In the genomic region with DNA sequence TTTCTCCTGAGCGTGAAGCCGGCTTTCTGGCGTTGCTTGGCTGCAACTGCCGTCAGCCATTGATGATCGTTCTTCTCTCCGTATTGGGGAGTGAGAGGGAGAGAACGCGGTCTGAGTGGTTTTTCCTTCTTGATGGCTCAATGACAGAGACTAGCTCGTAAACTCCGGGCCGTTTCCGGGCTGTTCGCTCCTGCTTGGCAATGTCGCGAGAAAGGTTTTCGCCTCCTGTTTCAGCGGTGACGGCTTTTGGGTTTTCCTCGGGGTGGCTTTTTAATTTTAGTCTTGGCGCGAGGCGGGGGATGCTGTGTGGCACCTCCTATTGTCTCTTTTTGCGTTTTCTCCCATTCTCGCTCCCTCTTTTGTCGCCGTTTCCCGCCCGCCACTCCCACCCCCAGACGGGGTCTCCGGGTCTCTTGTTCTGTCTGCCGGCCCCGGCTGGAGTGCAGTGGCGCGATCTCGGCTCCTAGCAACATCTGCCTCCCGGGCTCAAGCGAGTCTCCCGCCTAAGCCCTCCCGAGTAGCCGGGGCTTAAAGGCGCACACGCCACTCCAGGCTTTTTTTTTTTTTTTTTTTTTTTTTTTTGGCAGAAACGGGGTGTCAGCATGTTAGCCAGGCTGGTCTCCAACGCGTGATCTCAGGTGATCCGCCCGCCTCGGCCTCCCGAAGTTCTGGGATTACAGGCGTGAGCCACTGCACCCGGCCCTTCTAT, we compare ENCODE assay signal across 8 cellular contexts. TPM values are rescaled to one million over a fixed set of nuclear protein-coding genes. Genes with fewer than 3 reads are reported as not detected.
A peak's percentile ranks its signal among the peaks of the same experiment; 100 is the strongest.
DNase-seq lines count a peak whose midpoint lies in the region; ATAC-seq and TF ChIP-seq lines count a peak whose summit lies in the region.
"Not testable (repeated sequence)": the region's sequence is repeated elsewhere in the genome, so short reads cannot be mapped to it uniquely, and the experiment has no call there.

No MANE protein-coding gene starts in this region.

- H3K4me3 ChIP-seq in CD8-positive, alpha-beta T cell (ENCODE audit: low read depth, low read length), result not testable (repeated sequence)
- peak overlapping the region in 2 of 4 donors; percentile 23 to 34 for H3K4me3 ChIP-seq in gastrocnemius medialis

- TSS peak; percentile 97 for BruUV-seq in MCF 10A (replicated peaks; lab: Mats Ljungman, UMichigan)

- H3K27me3 Mint-ChIP-seq in CD8-positive, alpha-beta T cell (ENCODE audit: low read depth); activated CD8-positive, alpha-beta T cell treated with anti-CD3 and anti-CD28 coated beads, Interleukin-2, amount 10 ng/mL, durations not matched to agents 7 days and 5 days (ENCODE audit: low read depth); MCF 10A (ENCODE audit: insufficient read depth, unreplicated experiment): not testable (repeated sequence)

- not testable (repeated sequence) for TF ChIP-seq POLR2A in gastrocnemius medialis (IDR thresholded peaks at IDR 0.05)

- in situ Hi-C loops in gastrocnemius medialis (cut with MboI; ENCODE audit: low sequenced_read_pairs in 4 of 4), result not testable (repeated sequence)

- not testable (repeated sequence) for H3K27ac ChIP-seq in CD8-positive, alpha-beta T cell (ENCODE audit: low read depth, low read length)
- H3K27ac ChIP-seq in gastrocnemius medialis, result peak overlapping the region in 2 of 4 donors; percentile 67 to 68

- H3K36me3 Mint-ChIP-seq in CD8-positive, alpha-beta T cell; activated CD8-positive, alpha-beta T cell treated with anti-CD3 and anti-CD28 coated beads, Interleukin-2, amount 10 ng/mL, durations not matched to agents 7 days and 5 days (ENCODE audit: low read depth); MCF 10A (ENCODE audit: insufficient read depth, unreplicated experiment): not testable (repeated sequence)

- intact Hi-C loops in CD8-positive, alpha-beta T cell (cut with DNase I, micrococcal nuclease); MCF 10A (cut with micrococcal nuclease); left colon (cut with DNase I, micrococcal nuclease); gastrocnemius medialis (cut with DNase I; ENCODE audit: low total_unique reads): not testable (repeated sequence)

- H3K9me3 ChIP-seq in CD8-positive, alpha-beta T cell (ENCODE audit: low read length); gastrocnemius medialis: not testable (repeated sequence)

- peak; percentile 27 for ATAC-seq in CD8-positive, alpha-beta T cell
- peak; percentile 85 for ATAC-seq in GM19395 (IDR thresholded peaks at IDR 0.05; ENCODE audit: unreplicated experiment)
- ATAC-seq in HG02610 (IDR thresholded peaks at IDR 0.05; ENCODE audit: unreplicated experiment), result peak; percentile 57
- peak; percentile 63 for ATAC-seq in HG03520 (IDR thresholded peaks at IDR 0.05; ENCODE audit: unreplicated experiment)
- peak; percentile 63 for ATAC-seq in activated CD8-positive, alpha-beta T cell treated with anti-CD3 and anti-CD28 coated beads, Interleukin-2, amount 10 ng/mL, durations not matched to agents 7 days and 5 days
- ATAC-seq in left colon, result not testable (repeated sequence)
- peak; percentile 27 to 73 for ATAC-seq in gastrocnemius medialis

- not testable (repeated sequence) for TF ChIP-seq CTCF in CD8-positive, alpha-beta T cell (IDR thresholded peaks at IDR 0.05); MCF 10A (IDR thresholded peaks at IDR 0.05; ENCODE audit: unreplicated experiment); gastrocnemius medialis (IDR thresholded peaks at IDR 0.05 in 4 of 5, conservative IDR thresholded peaks at IDR 0.05 in 1 of 5)

- H3K4me1 ChIP-seq in CD8-positive, alpha-beta T cell (ENCODE audit: insufficient read depth, low read length); gastrocnemius medialis: not testable (repeated sequence)

- not testable (repeated sequence) for H3K4me1 Mint-ChIP-seq in CD8-positive, alpha-beta T cell (ENCODE audit: low read depth); activated CD8-positive, alpha-beta T cell treated with anti-CD3 and anti-CD28 coated beads, Interleukin-2, amount 10 ng/mL, durations not matched to agents 7 days and 5 days (ENCODE audit: low read depth); MCF 10A (ENCODE audit: insufficient read depth, unreplicated experiment)

- not testable (repeated sequence) for H3K9me3 Mint-ChIP-seq in CD8-positive, alpha-beta T cell; activated CD8-positive, alpha-beta T cell treated with anti-CD3 and anti-CD28 coated beads, Interleukin-2, amount 10 ng/mL, durations not matched to agents 7 days and 5 days (ENCODE audit: insufficient read depth); MCF 10A (ENCODE audit: unreplicated experiment)

- H3K27ac Mint-ChIP-seq in CD8-positive, alpha-beta T cell; activated CD8-positive, alpha-beta T cell treated with anti-CD3 and anti-CD28 coated beads, Interleukin-2, amount 10 ng/mL, durations not matched to agents 7 days and 5 days; MCF 10A (ENCODE audit: low read depth, unreplicated experiment): not testable (repeated sequence)

- H3K27me3 ChIP-seq in CD8-positive, alpha-beta T cell (ENCODE audit: insufficient read depth, low read length); gastrocnemius medialis: not testable (repeated sequence)

- CTCF ChIA-PET in CD8-positive, alpha-beta T cell (lab: Charles Lee); activated CD8-positive, alpha-beta T cell treated with anti-CD3 and anti-CD28 coated beads, Interleukin-2, amount 10 ng/mL, durations not matched to agents 7 days and 5 days (lab: Charles Lee); MCF 10A (lab: Yijun Ruan, JAX): not testable (repeated sequence)

- peak in 3 of 7 experiments; percentile 63 to 83 (median 71) for DNase-seq in CD8-positive, alpha-beta T cell
- peak; percentile 73 for DNase-seq in activated CD8-positive, alpha-beta T cell treated with anti-CD3 and anti-CD28 coated beads, Interleukin-2, amount 10 ng/mL, durations not matched to agents 7 days and 5 days
- DNase-seq in MCF 10A (ENCODE audit: unreplicated experiment), result not testable (repeated sequence)
- peak; percentile 27 to 87 for DNase-seq in left colon
- peak; percentile 20 to 79 for DNase-seq in gastrocnemius medialis

- not testable (repeated sequence) for H3K4me3 Mint-ChIP-seq in CD8-positive, alpha-beta T cell; activated CD8-positive, alpha-beta T cell treated with anti-CD3 and anti-CD28 coated beads, Interleukin-2, amount 10 ng/mL, durations not matched to agents 7 days and 5 days; MCF 10A (ENCODE audit: unreplicated experiment)

- POLR2A ChIA-PET in CD8-positive, alpha-beta T cell (lab: Charles Lee); activated CD8-positive, alpha-beta T cell treated with anti-CD3 and anti-CD28 coated beads, Interleukin-2, amount 10 ng/mL, durations not matched to agents 7 days and 5 days (lab: Charles Lee); MCF 10A (lab: Yijun Ruan, JAX): not testable (repeated sequence)

- not testable (repeated sequence) for H3K36me3 ChIP-seq in CD8-positive, alpha-beta T cell (ENCODE audit: insufficient read depth, low read length); gastrocnemius medialis

RNA-seq across cellular contexts. Expression of a gene that starts 15.4 kb away (rescaled TPM):
- total RNA-seq in CD8-positive, alpha-beta T cell, result 10 to 100 TPM; 15.8 to 18.3 TPM
- 10 to 100 TPM; 25.9 to 26.3 TPM for total RNA-seq in activated CD8-positive, alpha-beta T cell treated with anti-CD3 and anti-CD28 coated beads, Interleukin-2, amount 10 ng/mL, durations not matched to agents 7 days and 5 days
- total RNA-seq in MCF 10A (2022) (not detected in 2 replicates), left colon (1 to 10 TPM in 1 of 2 donors, under 1 TPM in 1; 0.79 to 1.5 TPM), gastrocnemius medialis (1 to 10 TPM in 2 of 4 donors, under 1 TPM in 2; 0.36 to 1.7 (median 0.94) TPM)

RNA-seq across cellular contexts. Expression of a gene that starts 57.6 kb away (rescaled TPM):
- 1 to 10 TPM; 3.5 to 4.1 TPM for total RNA-seq in CD8-positive, alpha-beta T cell
- total RNA-seq in activated CD8-positive, alpha-beta T cell treated with anti-CD3 and anti-CD28 coated beads, Interleukin-2, amount 10 ng/mL, durations not matched to agents 7 days and 5 days, result 1 to 10 TPM; 4.0 to 4.5 TPM
- 47.7 and 50.1 TPM in 2 replicates for total RNA-seq in MCF 10A (2022)
- total RNA-seq in left colon, result 10 to 100 TPM; 29.7 to 34.7 TPM
- total RNA-seq in gastrocnemius medialis, result 10 to 100 TPM in 3 of 4 donors, 1 to 10 TPM in 1; 8.2 to 25.6 (median 16.9) TPM

Comparison
In these comparisons a context has a peak if more than half of its experiments do, and no peak if none do; other contexts are left out.
1. RNA of a gene that starts 15.4 kb away (total RNA-seq): 25.9 to 26.3 TPM in activated CD8-positive, alpha-beta T cell treated with anti-CD3 and anti-CD28 coated beads, Interleukin-2, amount 10 ng/mL, durations not matched to agents 7 days and 5 days and 15.8 to 18.3 TPM in CD8-positive, alpha-beta T cell; 0.79 to 1.5 TPM in left colon, 0.36 to 1.7 TPM in gastrocnemius medialis and not detected in MCF 10A; every median in the first group is over 4 times any median in the second.